In the genomic region with DNA sequence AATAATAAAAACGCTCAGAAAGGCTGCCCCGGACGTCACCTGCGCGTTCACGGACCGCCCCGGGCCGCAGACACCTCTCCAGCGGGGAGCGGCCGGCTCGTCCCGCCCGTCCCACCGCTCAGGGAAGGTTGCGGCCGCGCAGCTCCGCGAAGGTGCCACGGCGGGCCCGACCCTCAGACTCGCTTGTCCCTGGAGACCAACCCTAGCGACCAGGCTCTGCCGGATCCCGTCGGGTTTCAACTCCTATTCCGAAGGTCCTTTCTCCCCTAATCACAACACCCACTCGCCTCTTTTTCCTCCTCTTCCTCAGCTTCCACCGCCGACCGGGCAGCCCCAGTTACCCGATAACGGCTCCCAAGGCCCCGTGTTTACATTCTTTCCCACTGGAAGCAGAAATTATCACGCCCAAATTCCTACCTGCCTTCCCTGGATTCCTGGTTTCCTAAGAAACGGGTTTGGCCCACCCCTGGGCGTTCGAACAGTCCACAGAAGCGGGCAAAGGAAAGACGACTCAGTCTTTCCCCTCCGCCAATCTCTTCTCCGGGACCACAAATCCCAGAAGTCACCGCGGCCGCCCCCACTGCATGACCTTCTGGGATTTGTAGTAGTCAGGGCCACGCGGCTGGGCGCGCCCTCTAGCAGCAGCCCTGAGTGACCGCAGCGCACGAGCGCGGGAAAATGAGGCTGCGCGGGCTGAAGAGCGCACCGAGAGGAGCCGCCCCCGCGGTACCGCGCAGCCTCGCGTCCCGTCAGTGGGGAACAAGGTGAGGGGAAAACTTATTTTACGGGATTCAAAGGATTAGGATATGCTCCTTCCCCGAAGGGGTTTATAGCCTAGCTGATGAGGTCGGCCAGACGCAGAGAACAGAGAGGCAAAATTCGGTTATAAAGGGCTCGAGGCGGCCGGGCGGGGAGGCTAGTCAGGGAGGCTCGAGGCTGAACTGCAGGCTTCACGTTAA, we compare ENCODE assay signal across 1 cellular context.
TF ChIP-seq lines count a peak whose summit lies in the region.

Gene TTC33 (minus strand): TSS at position 555 of the 959 bp plus-strand sequence. CDS start 8,943 bp downstream, outside the sequence.

TF ChIP-seq in IMR-90, 13 proteins besides CTCF, POLR2A, EP300 and RAD21 (continued from another document):
- TF ChIP-seq CEBPB (IDR thresholded peaks at IDR 0.05; ENCODE audit: low read depth, low read length) (no peak), SMC3 (IDR thresholded peaks at IDR 0.05; ENCODE audit: low read depth, low read length) (peak; percentile 31), BHLHE40 (IDR thresholded peaks at IDR 0.05; ENCODE audit: low read depth, low read length) (peak; percentile 76), RCOR1 (IDR thresholded peaks at IDR 0.05; ENCODE audit: insufficient replicate concordance, low read length) (no peak), NFE2L2 (IDR thresholded peaks at IDR 0.05; ENCODE audit: low read depth, low read length) (peak; percentile 3; the same call in 1 of the 2 replicates), FOS (IDR thresholded peaks at IDR 0.05; ENCODE audit: low read depth, low read length) (no peak), MAFK (IDR thresholded peaks at IDR 0.05; ENCODE audit: low read depth, low read length) (no peak), MXI1 (IDR thresholded peaks at IDR 0.05; ENCODE audit: borderline replicate concordance, low read depth, low read length) (peak; percentile 97), RFX5 (IDR thresholded peaks at IDR 0.05; ENCODE audit: low read depth, low read length) (no peak), MAZ (IDR thresholded peaks at IDR 0.05; ENCODE audit: borderline replicate concordance, low read depth, low read length) (peak; percentile 82; the same call in 1 of the 2 replicates)
- TF ChIP-seq, protein P1, sequence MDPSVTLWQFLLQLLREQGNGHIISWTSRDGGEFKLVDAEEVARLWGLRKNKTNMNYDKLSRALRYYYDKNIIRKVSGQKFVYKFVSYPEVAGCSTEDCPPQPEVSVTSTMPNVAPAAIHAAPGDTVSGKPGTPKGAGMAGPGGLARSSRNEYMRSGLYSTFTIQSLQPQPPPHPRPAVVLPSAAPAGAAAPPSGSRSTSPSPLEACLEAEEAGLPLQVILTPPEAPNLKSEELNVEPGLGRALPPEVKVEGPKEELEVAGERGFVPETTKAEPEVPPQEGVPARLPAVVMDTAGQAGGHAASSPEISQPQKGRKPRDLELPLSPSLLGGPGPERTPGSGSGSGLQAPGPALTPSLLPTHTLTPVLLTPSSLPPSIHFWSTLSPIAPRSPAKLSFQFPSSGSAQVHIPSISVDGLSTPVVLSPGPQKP (IDR thresholded peaks at IDR 0.05; ENCODE audit: borderline replicate concordance, low read depth, low read length), result no peak
